17 cellular contexts compared by ENCODE assay signal in genomic region chr3:47885168-47885567, GRCh38.
DNase-seq lines count a peak whose midpoint lies in the region; ATAC-seq and TF ChIP-seq lines count a peak whose summit lies in the region.
"Had no signal": no experiment of that assay in that cellular context is flagged by ENCODE, and none has a peak within 500 bp of the region (broad histone marks: within the 10 kb centered on the region; RNA-seq: fewer than 3 reads in every experiment).

No MANE protein-coding gene starts in this region.

- H2AFZ ChIP-seq in Loucy (ENCODE audit: low read length) (no peak overlapping the region), SK-N-SH (ENCODE audit: low read depth) (no peak overlapping the region)
- H2AFZ ChIP-seq: GM23248 had no signal

- H3K4me1 Mint-ChIP-seq in T-helper 2 cell treated with Interferon-gamma antibody and Interleukin-4, amounts not matched to agents 5 μg/mL and 100 μg/mL, for 36 hours (ENCODE audit: low read depth), result peaks cover 7% of the 10 kb centered on the region
- H3K4me1 Mint-ChIP-seq in chondrocyte (ENCODE audit: low read depth), result peaks cover 12% of the 10 kb centered on the region
- peaks cover 10% of the 10 kb centered on the region for H3K4me1 Mint-ChIP-seq in stimulated activated memory B cell treated with anti-CD40 and anti-IgM and Interleukin-4, amounts not matched to agents 10 μg/mL and 1 μg/mL and 100 μg/mL, for 72 hours

- TF ChIP-seq RAD21 in SK-N-SH (IDR thresholded peaks at IDR 0.05; ENCODE audit: low read length), result no peak

- CTCF ChIA-PET in SK-N-SH (lab: Yijun Ruan, JAX), result interaction anchor here (1.5 kb wide), 1 partner anchor 105 kb away, joined by 3 read pairs; no protein-coding TSS in a partner anchor

- peak overlapping the region; percentile 1 for H3K4me2 ChIP-seq in Loucy (ENCODE audit: low read depth, low read length, poor library complexity, severe bottlenecking)
- H3K4me2 ChIP-seq in SK-N-SH, result no peak overlapping the region

- H3K27ac Mint-ChIP-seq in T-helper 2 cell treated with Interferon-gamma antibody and Interleukin-4, amounts not matched to agents 5 μg/mL and 100 μg/mL, for 36 hours, result peak overlapping the region; percentile 5
- peak overlapping the region; percentile 61 for H3K27ac Mint-ChIP-seq in chondrocyte (ENCODE audit: unreplicated experiment)
- peak overlapping the region; percentile 67 for H3K27ac Mint-ChIP-seq in stimulated activated memory B cell treated with anti-CD40 and anti-IgM and Interleukin-4, amounts not matched to agents 10 μg/mL and 1 μg/mL and 100 μg/mL, for 72 hours

- no peaks in the 10 kb centered on the region for H3K9me3 Mint-ChIP-seq in T-helper 2 cell treated with Interferon-gamma antibody and Interleukin-4, amounts not matched to agents 5 μg/mL and 100 μg/mL, for 36 hours
- no peaks in the 10 kb centered on the region for H3K9me3 Mint-ChIP-seq in chondrocyte (ENCODE audit: low read depth)
- H3K9me3 Mint-ChIP-seq in stimulated activated memory B cell treated with anti-CD40 and anti-IgM and Interleukin-4, amounts not matched to agents 10 μg/mL and 1 μg/mL and 100 μg/mL, for 72 hours, result no peaks in the 10 kb centered on the region
- H3K9me3 Mint-ChIP-seq: CD4-positive, alpha-beta memory T cell had no signal

- H3F3A ChIP-seq in Loucy (ENCODE audit: low read depth) (no peaks in the 10 kb centered on the region), SK-N-SH (replicated peaks; ENCODE audit: insufficient read depth) (peaks cover 4% of the 10 kb centered on the region)

- TF ChIP-seq EP300 in SK-N-SH (IDR thresholded peaks at IDR 0.05; ENCODE audit: borderline replicate concordance in 1 of 2, low read depth in 1 of 2, low read length in 1 of 2), result no peak

- H3K4me3 ChIP-seq in Loucy (ENCODE audit: low read length, poor library complexity, severe bottlenecking) (no peak overlapping the region), SK-N-SH (ENCODE audit: low read depth in 2 of 2, low read length in 1 of 2) (no peak overlapping the region)
- H3K4me3 ChIP-seq: GM23248 had no signal

- H3K27me3 Mint-ChIP-seq in T-helper 2 cell treated with Interferon-gamma antibody and Interleukin-4, amounts not matched to agents 5 μg/mL and 100 μg/mL, for 36 hours (ENCODE audit: low read depth), result no peaks in the 10 kb centered on the region
- H3K27me3 Mint-ChIP-seq in chondrocyte (ENCODE audit: low read depth), result no peaks in the 10 kb centered on the region
- no peaks in the 10 kb centered on the region for H3K27me3 Mint-ChIP-seq in stimulated activated memory B cell treated with anti-CD40 and anti-IgM and Interleukin-4, amounts not matched to agents 10 μg/mL and 1 μg/mL and 100 μg/mL, for 72 hours
- H3K27me3 Mint-ChIP-seq: CD4-positive, alpha-beta memory T cell had no signal

- no peak overlapping the region for H3K27ac ChIP-seq in SK-N-SH (ENCODE audit: low read depth in 2 of 2, low read length in 1 of 2)
- H3K27ac ChIP-seq: 22Rv1, GM23248 had no signal

- no peak for DNase-seq in T-helper 2 cell treated with Interferon-gamma antibody and Interleukin-4, amounts not matched to agents 5 μg/mL and 100 μg/mL, for 36 hours (ENCODE audit: low spot score)
- DNase-seq in T-helper 2 cell (no peak), chondrocyte (ENCODE audit: low spot score) (no peak), SK-N-SH (no peak)
- no peak for DNase-seq in activated CD4-positive, alpha-beta T cell treated with anti-CD3 and anti-CD28 coated beads, Interleukin-2, amount 50 U/mL, for 48 hours
- DNase-seq: Calu3; CD4-positive, alpha-beta memory T cell; GM23248; KG1; MV-4-11; NCI-H1694 treated with DMSO at 0.1 percent for 48 hours; Right ventricle myocardium superior had no signal

- no peak overlapping the region for H3K4me3 Mint-ChIP-seq in T-helper 2 cell treated with Interferon-gamma antibody and Interleukin-4, amounts not matched to agents 5 μg/mL and 100 μg/mL, for 36 hours
- no peak overlapping the region for H3K4me3 Mint-ChIP-seq in chondrocyte (ENCODE audit: unreplicated experiment)
- H3K4me3 Mint-ChIP-seq in stimulated activated memory B cell treated with anti-CD40 and anti-IgM and Interleukin-4, amounts not matched to agents 10 μg/mL and 1 μg/mL and 100 μg/mL, for 72 hours, result no peak overlapping the region
- H3K4me3 Mint-ChIP-seq: CD4-positive, alpha-beta memory T cell had no signal

- POLR2A ChIA-PET in SK-N-SH (lab: Yijun Ruan, JAX), result no interaction called here

- peaks cover 24% of the 10 kb centered on the region for H3K36me3 Mint-ChIP-seq in T-helper 2 cell treated with Interferon-gamma antibody and Interleukin-4, amounts not matched to agents 5 μg/mL and 100 μg/mL, for 36 hours (ENCODE audit: low read depth)
- H3K36me3 Mint-ChIP-seq in chondrocyte (ENCODE audit: low read depth), result peaks cover 45% of the 10 kb centered on the region
- peaks cover 64% of the 10 kb centered on the region for H3K36me3 Mint-ChIP-seq in stimulated activated memory B cell treated with anti-CD40 and anti-IgM and Interleukin-4, amounts not matched to agents 10 μg/mL and 1 μg/mL and 100 μg/mL, for 72 hours

- H3K9me2 ChIP-seq in Loucy (replicated peaks; ENCODE audit: low read depth, low read length) (no peaks in the 10 kb centered on the region), SK-N-SH (no peaks in the 10 kb centered on the region)

- TF ChIP-seq CTCF in Loucy (conservative IDR thresholded peaks at IDR 0.05; ENCODE audit: low read length), result no peak
- TF ChIP-seq CTCF in chondrocyte (IDR thresholded peaks at IDR 0.05), result no peak
- TF ChIP-seq CTCF in SK-N-SH (IDR thresholded peaks at IDR 0.05), result no peak

- H3K4me1 ChIP-seq in Loucy (ENCODE audit: insufficient read depth, low read length, poor library complexity, severe bottlenecking) (peaks cover 24% of the 10 kb centered on the region), SK-N-SH (ENCODE audit: control insufficient read depth in 1 of 2, insufficient read depth in 2 of 2, low read depth in 1 of 2, low read length in 1 of 2) (no peaks in the 10 kb centered on the region)

- no peaks in the 10 kb centered on the region for H3K79me2 ChIP-seq in Loucy (ENCODE audit: insufficient read depth, low read length)
- peaks cover 40% of the 10 kb centered on the region; the same call in 1 of the 2 replicates for H3K79me2 ChIP-seq in SK-N-SH (ENCODE audit: insufficient read depth)

- H3K36me3 ChIP-seq in Loucy (ENCODE audit: insufficient read depth, low read length) (no peaks in the 10 kb centered on the region), SK-N-SH (replicated peaks in 1 of 2; ENCODE audit: control insufficient read depth in 1 of 2, insufficient read depth in 2 of 2, low read length in 1 of 2) (peaks cover 11 to 18% of the 10 kb centered on the region in 2 experiments)

- H3K27me3 ChIP-seq in Loucy (ENCODE audit: insufficient read depth, low read length, poor library complexity, severe bottlenecking) (no peaks in the 10 kb centered on the region), SK-N-SH (ENCODE audit: insufficient read depth) (no peaks in the 10 kb centered on the region)

- H4K20me1 ChIP-seq in Loucy (ENCODE audit: insufficient read depth, low read length, poor library complexity, severe bottlenecking) (no peaks in the 10 kb centered on the region), SK-N-SH (ENCODE audit: insufficient read depth) (no peaks in the 10 kb centered on the region)

- H3K9ac ChIP-seq in Loucy (ENCODE audit: low read depth, low read length, poor library complexity, severe bottlenecking) (no peak overlapping the region), SK-N-SH (no peak overlapping the region)
- H3K9ac ChIP-seq: GM23248 had no signal

- H3K9me3 ChIP-seq in Loucy (ENCODE audit: insufficient read depth, low read depth, low read length) (no peaks in the 10 kb centered on the region), SK-N-SH (no peaks in the 10 kb centered on the region)

- 95% methylated on average over 1 of the region's 1 CpG for WGBS in SK-N-SH (ENCODE audit: low lambda C conversion rate)

- ATAC-seq in stimulated activated memory B cell treated with anti-CD40 and anti-IgM and Interleukin-4, amounts not matched to agents 10 μg/mL and 1 μg/mL and 100 μg/mL, for 72 hours, result no peak
- ATAC-seq in HG03108 (IDR thresholded peaks at IDR 0.05; ENCODE audit: unreplicated experiment), result no peak
- ATAC-seq: SK-N-SH treated with all-trans-retinoic acid at 6 μM for 48 hours had no signal

TF ChIP-seq in SK-N-SH, 30 proteins besides CTCF, POLR2A, EP300 and RAD21 (continues in another document):
- TF ChIP-seq ZBTB33 (IDR thresholded peaks at IDR 0.05; ENCODE audit: borderline replicate concordance, low read depth) (no peak), SIN3A (IDR thresholded peaks at IDR 0.05; ENCODE audit: borderline replicate concordance, low read depth, low read length) (no peak)

Comparison
In these comparisons a context has a peak if more than half of its experiments do, and no peak if none do; other contexts are left out.
1. H3K27ac Mint-ChIP-seq: peak in every context shown above with its lines; median percentile 67 in stimulated activated memory B cell treated with anti-CD40 and anti-IgM and Interleukin-4, amounts not matched to agents 10 μg/mL and 1 μg/mL and 100 μg/mL, for 72 hours; 61 in chondrocyte; 5 in T-helper 2 cell treated with Interferon-gamma antibody and Interleukin-4, amounts not matched to agents 5 μg/mL and 100 μg/mL, for 36 hours.